37 cellular contexts compared by ENCODE assay signal in genomic region chr22:50046481-50047245, GRCh38. TPM values are rescaled to one million over a fixed set of nuclear protein-coding genes. Genes with fewer than 3 reads are reported as not detected.
"Had no signal": no experiment of that assay in that cellular context is flagged by ENCODE, and none has a peak within 500 bp of the region (broad histone marks: within the 10 kb centered on the region; RNA-seq: fewer than 3 reads in every experiment).

No MANE protein-coding gene starts in this region.

- H3K9me3 ChIP-seq: esophagus squamous epithelium, ovary, right lobe of liver, stomach, thyroid gland had no signal

- H3K36me3 Mint-ChIP-seq: immature natural killer cell, memory B cell, neural progenitor cell had no signal

- H3K27ac Mint-ChIP-seq: effector memory CD8-positive, alpha-beta T cell; immature natural killer cell; memory B cell; naive thymus-derived CD4-positive, alpha-beta T cell; nephron; neural progenitor cell had no signal

- H2AFZ ChIP-seq: neural progenitor cell had no signal

- H3K27ac ChIP-seq: coronary artery, esophagus squamous epithelium, heart right ventricle, neural progenitor cell, ovary, right lobe of liver, stomach, thyroid gland had no signal

- H3K4me3 Mint-ChIP-seq: central memory CD8-positive, alpha-beta T cell; effector memory CD8-positive, alpha-beta T cell; immature natural killer cell; memory B cell; naive thymus-derived CD4-positive, alpha-beta T cell; nephron; neural progenitor cell had no signal

- H3K36me3 ChIP-seq: esophagus squamous epithelium, heart right ventricle, neural progenitor cell, ovary, right lobe of liver, stomach, thyroid gland had no signal

- H3K4me1 Mint-ChIP-seq: memory B cell, neural progenitor cell had no signal

- H3K9me3 Mint-ChIP-seq: central memory CD8-positive, alpha-beta T cell; effector memory CD8-positive, alpha-beta T cell; immature natural killer cell; naive thymus-derived CD4-positive, alpha-beta T cell had no signal

- H3K4me1 ChIP-seq: esophagus squamous epithelium, heart right ventricle, neural progenitor cell, right lobe of liver, stomach, thyroid gland had no signal

- H3K4me3 ChIP-seq: coronary artery, esophagus squamous epithelium, heart right ventricle, lung, neural progenitor cell, ovary, right lobe of liver, smooth muscle cell, stomach, thyroid gland had no signal

- H3K9ac ChIP-seq: neural progenitor cell had no signal

- H3K27me3 ChIP-seq: neural progenitor cell, ovary, right lobe of liver, thyroid gland had no signal

- H3K4me2 ChIP-seq: neural progenitor cell, smooth muscle cell had no signal

- ATAC-seq: effector memory CD8-positive, alpha-beta T cell; naive thymus-derived CD4-positive, alpha-beta T cell had no signal

- DNase-seq: effector memory CD8-positive, alpha-beta T cell; erythroblast; esophagus squamous epithelium; foreskin melanocyte; glutamatergic neuron; heart right ventricle; hippocampal formation; immature natural killer cell; islet precursor cell; naive thymus-derived CD4-positive, alpha-beta T cell; nucleus accumbens; ovary; retina; stimulated activated CD4-positive, alpha-beta T cell treated with anti-CD3 and anti-CD28 coated beads, Interleukin-12 subunit alpha, Interleukin-12 subunit beta, amount 100 ng/mL, for 4 hours; stimulated activated CD4-positive, alpha-beta T cell treated with anti-CD3 and anti-CD28 coated beads, Interleukin-1b, Interleukin-23, amount 100 ng/mL, for 48 hours; stimulated activated CD4-positive, alpha-beta T cell treated with anti-CD3 and anti-CD28 coated beads, Interleukin-4, amount 100 ng/mL, for 1 hour; stimulated activated CD8-positive, alpha-beta memory T cell treated with anti-CD3 and anti-CD28 coated beads, Interleukin-4, amount 100 ng/mL, for 48 hours; stimulated activated naive CD4-positive, alpha-beta T cell treated with Interleukin-2 at 50 U/mL for 16 hours; stomach; thyroid gland; trophoblast cell had no signal

- FAIRE-seq: endometrium had no signal

RNA-seq across cellular contexts. Expression of gene TTLL8, which starts 11.4 kb away (rescaled TPM):
- total RNA-seq: dermis microvascular lymphatic vessel endothelial cell; esophagus squamous epithelium; heart right ventricle; liver; lung; mucosa of gallbladder; naive thymus-derived CD4-positive, alpha-beta T cell; ovary; pulmonary artery endothelial cell; right lobe of liver; smooth muscle cell; stomach; subcutaneous adipose tissue; temporal lobe; thyroid gland; urinary bladder had no signal
- polyA plus RNA-seq: heart right ventricle; immature natural killer cell; liver; lung; naive thymus-derived CD4-positive, alpha-beta T cell; ovary; stomach; urinary bladder had no signal

RNA-seq across cellular contexts. Expression of gene IL17REL, which starts 34.1 kb away (rescaled TPM):
- total RNA-seq: dermis microvascular lymphatic vessel endothelial cell; esophagus squamous epithelium; naive thymus-derived CD4-positive, alpha-beta T cell; right lobe of liver; subcutaneous adipose tissue; thyroid gland; urinary bladder had no signal
- polyA plus RNA-seq: heart right ventricle; immature natural killer cell; liver; naive thymus-derived CD4-positive, alpha-beta T cell; smooth muscle cell had no signal

RNA-seq across cellular contexts. Expression of gene MLC1, which starts 38.6 kb away (rescaled TPM):
- total RNA-seq: dermis microvascular lymphatic vessel endothelial cell, pulmonary artery endothelial cell, stomach had no signal
- polyA plus RNA-seq: stomach had no signal

RNA-seq across cellular contexts. Expression of gene MOV10L1, which starts 43.1 kb away (rescaled TPM):
- total RNA-seq: naive thymus-derived CD4-positive, alpha-beta T cell had no signal
- polyA plus RNA-seq: naive thymus-derived CD4-positive, alpha-beta T cell had no signal
